In genomic region chr7:14020339-14020900, GRCh38 we compare ENCODE assay signal across 23 cellular contexts. TPM values are rescaled to one million over a fixed set of nuclear protein-coding genes. Genes with fewer than 3 reads are reported as not detected.
DNase-seq lines count a peak whose midpoint lies in the region; ATAC-seq and TF ChIP-seq lines count a peak whose summit lies in the region.
"Had no signal": no experiment of that assay in that cellular context is flagged by ENCODE, and none has a peak within 500 bp of the region (broad histone marks: within the 10 kb centered on the region; RNA-seq: fewer than 3 reads in every experiment).

No MANE protein-coding gene starts in this region.

- no peaks in the 10 kb centered on the region for H3K9me2 ChIP-seq in GM23248 (ENCODE audit: insufficient read depth)

- no peaks in the 10 kb centered on the region for H4K20me1 ChIP-seq in GM23248 (ENCODE audit: insufficient read depth)
- H4K20me1 ChIP-seq: BLaER1 had no signal

- no peak overlapping the region for H3K4me3 ChIP-seq in GM23248
- H3K4me3 ChIP-seq in fibroblast of mammary gland (ENCODE audit: control insufficient read depth, low read depth, low read length): no peak overlapping the region
- H3K4me3 ChIP-seq in neuron (ENCODE audit: low read length): no peak overlapping the region
- H3K4me3 ChIP-seq: BLaER1, tibial artery had no signal

- DNase-seq in GM23248 (peak; percentile 9), fibroblast of mammary gland (ENCODE audit: low read depth) (peak; percentile 23), NCI-H1930 (lab: John Stamatoyannopoulos, UW) (no peak), NOMO-1 treated with DMSO at 0.1 percent for 48 hours (lab: John Stamatoyannopoulos, UW; ENCODE audit: unreplicated experiment) (no peak)
- DNase-seq: activated CD4-positive, CD25-positive, alpha-beta regulatory T cell; activated CD8-positive, alpha-beta memory T cell treated with anti-CD3 and anti-CD28 coated beads, Interleukin-2, amount 10 ng/mL, durations not matched to agents 7 days and 5 days; activated naive CD8-positive, alpha-beta T cell treated with anti-CD3 and anti-CD28 coated beads, Interleukin-2, amount 50 U/mL, for 24 hours; activated T-cell treated with anti-CD3 and anti-CD28 coated beads, Interleukin-2, amount 50 U/mL, for 4 hours; DMS 273 treated with DMSO at 0.1 percent for 48 hours; NCI-H1048; NCI-H446; stimulated activated CD4-positive, alpha-beta T cell treated with anti-CD3 and anti-CD28 coated beads, Interleukin-4, amount 100 ng/mL, for 24 hours; tibial artery had no signal

- in situ Hi-C loops in GM23248 (cut with MboI): no loop called here

- no peak for TF ChIP-seq CTCF in fibroblast of mammary gland (conservative IDR thresholded peaks at IDR 0.05; ENCODE audit: control insufficient read depth, insufficient read depth, low read depth, low read length)

- H2AFZ ChIP-seq in GM23248 (no peak overlapping the region), neuron (ENCODE audit: low read depth, low read length) (peak overlapping the region; percentile 49)

- 0 out of 3 replicates have a peak, but pooled peaks have one; percentile 21 for ATAC-seq in SK-N-SH treated with all-trans-retinoic acid at 6 μM for 48 hours
- ATAC-seq in HG02938 (IDR thresholded peaks at IDR 0.05; ENCODE audit: unreplicated experiment): no peak
- ATAC-seq in HG03565 (IDR thresholded peaks at IDR 0.05; ENCODE audit: unreplicated experiment): no peak
- ATAC-seq: activated CD8-positive, alpha-beta memory T cell treated with anti-CD3 and anti-CD28 coated beads, Interleukin-2, amount 10 ng/mL, durations not matched to agents 7 days and 5 days; activated naive CD8-positive, alpha-beta T cell treated with anti-CD3 and anti-CD28 coated beads, Interleukin-2, amount 50 U/mL, for 24 hours; activated T-cell treated with anti-CD3 and anti-CD28 coated beads, Interleukin-2, amount 50 U/mL, for 4 hours; left lobe of liver; sciatic nerve had no signal

- H3K27ac ChIP-seq in GM23248: no peak overlapping the region
- H3K27ac ChIP-seq: BLaER1, neutrophil, RWPE1, tibial artery had no signal

- H3K4me2 ChIP-seq in GM23248 (ENCODE audit: unreplicated experiment): no peak overlapping the region
- H3K4me2 ChIP-seq: BLaER1 had no signal

- peaks cover 31% of the 10 kb centered on the region; the same call in 1 of the 2 replicates for H3K4me1 ChIP-seq in GM23248 (ENCODE audit: insufficient read depth)
- H3K4me1 ChIP-seq in neuron (ENCODE audit: insufficient read depth, low read length): peaks cover 2% of the 10 kb centered on the region
- H3K4me1 ChIP-seq: BLaER1, tibial artery had no signal

- H3K9me3 ChIP-seq in GM23248 (ENCODE audit: low read depth): no peaks in the 10 kb centered on the region
- no peaks in the 10 kb centered on the region for H3K9me3 ChIP-seq in neuron (ENCODE audit: low read length)
- H3K9me3 ChIP-seq: BLaER1, neutrophil, tibial artery had no signal

- H3K36me3 ChIP-seq in GM23248 (ENCODE audit: low read depth) (no peaks in the 10 kb centered on the region), neuron (ENCODE audit: insufficient read depth, low read length) (no peaks in the 10 kb centered on the region)
- H3K36me3 ChIP-seq: BLaER1, neutrophil, tibial artery had no signal

- no peak overlapping the region for H3K9ac ChIP-seq in GM23248
- H3K9ac ChIP-seq: BLaER1 had no signal

- H3F3A ChIP-seq in GM23248 (ENCODE audit: insufficient read depth): peaks cover 9% of the 10 kb centered on the region; the same call in 1 of the 2 replicates

- H3K79me2 ChIP-seq in GM23248 (ENCODE audit: insufficient read depth): no peaks in the 10 kb centered on the region

- no peaks in the 10 kb centered on the region for H3K27me3 ChIP-seq in GM23248 (replicated peaks; ENCODE audit: insufficient read depth)
- H3K27me3 ChIP-seq in neuron (ENCODE audit: insufficient read depth, low read length): no peaks in the 10 kb centered on the region
- H3K27me3 ChIP-seq: BLaER1, neutrophil, tibial artery had no signal

- 54 to 66% methylated on average over 2 of the region's 2 CpGs for WGBS in GM23248 (ENCODE audit: low coverage in 1 of 2, low lambda C conversion rate in 2 of 2, missing lambda C conversion rate in 2 of 2), 2 experiments

TF ChIP-seq in SK-N-SH treated with all-trans-retinoic acid at 6 μM for 48 hours, 23 proteins besides CTCF, POLR2A, EP300 and RAD21:
- TF ChIP-seq CSRNP3 (CRISPR knock-in tag; IDR thresholded peaks at IDR 0.05): no peak
- TF ChIP-seq PATZ1 (CRISPR knock-in tag; IDR thresholded peaks at IDR 0.05; ENCODE audit: borderline replicate concordance): no peak
- TF ChIP-seq ZFP3 (CRISPR knock-in tag; IDR thresholded peaks at IDR 0.05): no peak
- TF ChIP-seq CSDC2 (CRISPR knock-in tag; IDR thresholded peaks at IDR 0.05): no peak
- TF ChIP-seq PPARA (CRISPR knock-in tag; IDR thresholded peaks at IDR 0.05; ENCODE audit: borderline replicate concordance): no peak
- TF ChIP-seq SNAI2 (CRISPR knock-in tag; IDR thresholded peaks at IDR 0.05): no peak

RNA-seq across cellular contexts. Expression of gene ETV1, which starts 31.0 kb away (rescaled TPM):
- total RNA-seq in GM23248 (2014; rRNA removed; shearing (Covaris generic)): 13.7 and 14.5 TPM in 2 replicates
- 16.2 and 17.1 TPM in 2 replicates for polyA plus RNA-seq in GM23248 (2016; fragmentation: Nextera tagmentation; extraction: Ambion mirVana)
- total RNA-seq: T-helper 1 cell treated with Interleukin-12 subunit alpha and Interleukin-12 subunit beta and Interleukin-4 antibody, amounts not matched to agents 30 ng/mL and 1 ng/mL, for 36 hours had no signal

Comparison
In these comparisons a context has a peak if more than half of its experiments do, and no peak if none do; other contexts are left out.
1. DNase-seq: peak in GM23248 (single experiment) and fibroblast of mammary gland (single experiment); none in NCI-H1930 (0 of 2) and NOMO-1 treated with DMSO at 0.1 percent for 48 hours (single experiment).